ENCODE assay signal across 23 cellular contexts in the genomic region with DNA sequence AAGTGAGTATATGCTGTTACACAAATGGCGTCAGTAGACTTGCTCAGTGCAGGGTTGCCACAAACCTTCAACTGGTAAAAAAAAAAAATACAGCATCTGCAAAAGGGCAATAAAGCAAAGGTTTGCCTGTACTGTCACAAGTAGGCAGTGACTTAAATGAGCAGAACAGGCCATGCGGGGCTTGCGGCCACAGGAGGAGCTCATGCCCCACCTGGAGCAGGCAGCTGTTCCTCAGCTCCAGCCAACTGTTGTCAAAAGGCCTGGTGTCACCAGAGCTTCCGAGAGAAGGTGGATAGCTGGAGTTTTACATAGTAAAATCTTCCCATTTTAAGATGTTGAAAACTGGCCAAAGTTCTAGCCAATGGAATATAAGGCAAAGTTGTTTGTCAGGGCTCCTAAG. TPM values are rescaled to one million over a fixed set of nuclear protein-coding genes. Genes with fewer than 3 reads are reported as not detected.
A peak's percentile ranks its signal among the peaks of the same experiment; 100 is the strongest.
DNase-seq lines count a peak whose midpoint lies in the region; FAIRE-seq and TF ChIP-seq lines count a peak whose summit lies in the region.
"Had no signal": no experiment of that assay in that cellular context is flagged by ENCODE, and none has a peak within 500 bp of the region (broad histone marks: within the 10 kb centered on the region; RNA-seq: fewer than 3 reads in every experiment).

No MANE protein-coding gene starts in this region.

- TF ChIP-seq POLR2A in erythroblast (IDR thresholded peaks at IDR 0.05; ENCODE audit: low read length) = no peak
- no peak for TF ChIP-seq POLR2A in GM12891 (IDR thresholded peaks at IDR 0.05; ENCODE audit: low read depth, low read length)

- no peak overlapping the region for H3K4me3 Mint-ChIP-seq in nephron
- H3K4me3 Mint-ChIP-seq in nephron progenitor cell = no peak overlapping the region
- H3K4me3 Mint-ChIP-seq: activated CD4-positive, alpha-beta T cell treated with anti-CD3 and anti-CD28 coated beads for 36 hours; CD14-positive monocyte; neural progenitor cell; stimulated activated naive CD8-positive, alpha-beta T cell treated with anti-CD3 and anti-CD28 coated beads, Interleukin-15, amount 100 ng/mL, for 72 hours had no signal

- H3K9me3 Mint-ChIP-seq in nephron = no peaks in the 10 kb centered on the region
- peaks cover 4% of the 10 kb centered on the region for H3K9me3 Mint-ChIP-seq in nephron progenitor cell
- H3K9me3 Mint-ChIP-seq: neural progenitor cell; stimulated activated naive CD8-positive, alpha-beta T cell treated with anti-CD3 and anti-CD28 coated beads, Interleukin-15, amount 100 ng/mL, for 72 hours had no signal

- H3K27ac Mint-ChIP-seq in nephron (peak overlapping the region in 2 of 3 experiments; percentile 25 to 85), nephron progenitor cell (no peak overlapping the region)
- H3K27ac Mint-ChIP-seq: activated CD4-positive, alpha-beta T cell treated with anti-CD3 and anti-CD28 coated beads for 36 hours; CD14-positive monocyte; neural progenitor cell; stimulated activated naive CD8-positive, alpha-beta T cell treated with anti-CD3 and anti-CD28 coated beads, Interleukin-15, amount 100 ng/mL, for 72 hours had no signal

- no peak for TF ChIP-seq CTCF in nephron (IDR thresholded peaks at IDR 0.05; ENCODE audit: unreplicated experiment in 3 of 3)
- TF ChIP-seq CTCF in nephron progenitor cell (IDR thresholded peaks at IDR 0.05) = no peak

- H3K4me1 Mint-ChIP-seq in nephron (peaks cover 28% of the 10 kb centered on the region), nephron progenitor cell (peaks cover 29% of the 10 kb centered on the region)
- H3K4me1 Mint-ChIP-seq: stimulated activated naive CD8-positive, alpha-beta T cell treated with anti-CD3 and anti-CD28 coated beads, Interleukin-15, amount 100 ng/mL, for 72 hours had no signal

- H3K36me3 Mint-ChIP-seq in nephron (ENCODE audit: low read depth) = peaks cover 7% of the 10 kb centered on the region
- H3K36me3 Mint-ChIP-seq in nephron progenitor cell (ENCODE audit: low read depth) = peaks cover 14% of the 10 kb centered on the region
- H3K36me3 Mint-ChIP-seq: CD14-positive monocyte had no signal

- DNase-seq in ELF-1 (ENCODE audit: low read depth, low spot score) = peak; percentile 27
- peak; percentile 26 for DNase-seq in NCI-H1694 treated with DMSO at 0.1 percent for 48 hours (lab: John Stamatoyannopoulos, UW)
- peak; percentile 80 for DNase-seq in cerebellar cortex (ENCODE audit: low spot score)
- DNase-seq in nephron progenitor cell = no peak
- DNase-seq in erythroblast (lab: John Stamatoyannopoulos, UW) = no peak
- DNase-seq in GM12891 (ENCODE audit: insufficient read length, low spot score) = no peak
- DNase-seq: activated CD4-positive, alpha-beta T cell treated with anti-CD3 and anti-CD28 coated beads for 36 hours; activated gamma-delta T cell; activated T-cell treated with anti-CD3 and anti-CD28 coated beads, Interleukin-2, amount 50 U/mL, for 1 hour; foreskin melanocyte; hippocampal formation; NCI-H187; NCI-H446; Peyer's patch; stimulated activated naive CD8-positive, alpha-beta T cell treated with anti-CD3 and anti-CD28 coated beads, Interleukin-15, amount 100 ng/mL, for 72 hours; thyroid gland had no signal

- no peak for FAIRE-seq in GM12891 (lab: Jason Lieb, UNC)
- FAIRE-seq: D721Med, G401.6, islet of Langerhans, TTC549 had no signal

- H3K27me3 Mint-ChIP-seq in nephron (ENCODE audit: low read depth) (peaks cover 5% of the 10 kb centered on the region), nephron progenitor cell (ENCODE audit: low read depth, poor library complexity) (peaks cover 9% of the 10 kb centered on the region)

TF ChIP-seq in GM12891, 5 proteins besides CTCF, POLR2A, EP300 and RAD21:
- TF ChIP-seq PAX5 (IDR thresholded peaks at IDR 0.05; ENCODE audit: insufficient read depth, low read length, severe bottlenecking) = no peak
- TF ChIP-seq SPI1 (IDR thresholded peaks at IDR 0.05; ENCODE audit: low read depth, low read length) = no peak
- no peak for TF ChIP-seq TAF1 (IDR thresholded peaks at IDR 0.05; ENCODE audit: low read depth, low read length)
- no peak for TF ChIP-seq POLR2AphosphoS5 (IDR thresholded peaks at IDR 0.05; ENCODE audit: low read depth, low read length)
- TF ChIP-seq POU2F2 (IDR thresholded peaks at IDR 0.05; ENCODE audit: low read depth, low read length) = no peak
TF ChIP-seq in GM12891: peak in this region for 0.

RNA-seq across cellular contexts. Expression of a gene that starts 7.7 kb away (rescaled TPM):
- polyA plus RNA-seq in GM12891 (2012; ENCODE audit: low read depth, missing spikeins) = 0.15 TPM

RNA-seq across cellular contexts. Expression of a gene that starts 8.6 kb away (rescaled TPM):
- polyA plus RNA-seq in GM12891 (2012; ENCODE audit: low read depth, missing spikeins) = 12.1 TPM

RNA-seq across cellular contexts. Expression of a gene that starts 20.9 kb away (rescaled TPM):
- 2.4 TPM for polyA plus RNA-seq in GM12891 (2012; ENCODE audit: low read depth, missing spikeins)

Comparison
In these comparisons a context has a peak if more than half of its experiments do, and no peak if none do; other contexts are left out.
1. DNase-seq: peak in ELF-1 (single experiment), NCI-H1694 treated with DMSO at 0.1 percent for 48 hours (single experiment) and cerebellar cortex (single experiment); none in nephron progenitor cell (single experiment), erythroblast (0 of 2) and GM12891 (single experiment).